Comparison of ENCODE assay signal across 16 cellular contexts in genomic region chr12:71477609-71478008, GRCh38. TPM values are rescaled to one million over a fixed set of nuclear protein-coding genes. Genes with fewer than 3 reads are reported as not detected.
"Had no signal": no experiment of that assay in that cellular context is flagged by ENCODE, and none has a peak within 500 bp of the region (broad histone marks: within the 10 kb centered on the region; RNA-seq: fewer than 3 reads in every experiment).

No MANE protein-coding gene starts in this region.

- H3K9me3 Mint-ChIP-seq: activated T-cell treated with anti-CD3 and anti-CD28 coated beads, Interleukin-2, amount 50 U/mL, for 24 hours had no signal

- H3K4me1 Mint-ChIP-seq: activated CD8-positive, alpha-beta memory T cell treated with anti-CD3 and anti-CD28 coated beads, Interleukin-2, amount 10 ng/mL, durations not matched to agents 7 days and 5 days; naive B cell; stimulated activated memory B cell treated with anti-CD40 and anti-IgM and Interleukin-4, amounts not matched to agents 10 μg/mL and 1 μg/mL and 100 μg/mL, for 72 hours had no signal

- ATAC-seq: activated CD8-positive, alpha-beta memory T cell treated with anti-CD3 and anti-CD28 coated beads, Interleukin-2, amount 10 ng/mL, durations not matched to agents 7 days and 5 days; heart left ventricle; left cardiac atrium; stimulated activated memory B cell treated with anti-CD40 and anti-IgM and Interleukin-4, amounts not matched to agents 10 μg/mL and 1 μg/mL and 100 μg/mL, for 72 hours had no signal

- H3K27ac Mint-ChIP-seq: activated CD4-positive, alpha-beta memory T cell treated with anti-CD3 and anti-CD28 coated beads for 36 hours; activated CD8-positive, alpha-beta memory T cell treated with anti-CD3 and anti-CD28 coated beads, Interleukin-2, amount 10 ng/mL, durations not matched to agents 7 days and 5 days; activated T-cell treated with anti-CD3 and anti-CD28 coated beads, Interleukin-2, amount 50 U/mL, for 24 hours; naive B cell; stimulated activated memory B cell treated with anti-CD40 and anti-IgM and Interleukin-4, amounts not matched to agents 10 μg/mL and 1 μg/mL and 100 μg/mL, for 72 hours had no signal

- H3K36me3 Mint-ChIP-seq: activated CD4-positive, alpha-beta memory T cell treated with anti-CD3 and anti-CD28 coated beads for 36 hours; activated CD8-positive, alpha-beta memory T cell treated with anti-CD3 and anti-CD28 coated beads, Interleukin-2, amount 10 ng/mL, durations not matched to agents 7 days and 5 days; naive B cell; stimulated activated memory B cell treated with anti-CD40 and anti-IgM and Interleukin-4, amounts not matched to agents 10 μg/mL and 1 μg/mL and 100 μg/mL, for 72 hours had no signal

- DNase-seq: activated CD4-positive, alpha-beta memory T cell treated with anti-CD3 and anti-CD28 coated beads for 36 hours; activated CD8-positive, alpha-beta memory T cell treated with anti-CD3 and anti-CD28 coated beads, Interleukin-2, amount 10 ng/mL, durations not matched to agents 7 days and 5 days; activated effector memory CD4-positive, alpha-beta T cell treated with Interleukin-2 at 50 U/mL for 16 hours; activated naive CD4-positive, alpha-beta T cell treated with anti-CD3 and anti-CD28 coated beads, Interleukin-2, amount 50 U/mL, for 16 hours; activated T-cell treated with anti-CD3 and anti-CD28 coated beads, Interleukin-2, amount 50 U/mL, for 24 hours; dermis blood vessel endothelial cell; heart left ventricle; left cardiac atrium; naive B cell; retina; stimulated activated CD4-positive, alpha-beta T cell treated with anti-CD3 and anti-CD28 coated beads, Interleukin-2, amount 100 ng/mL, for 48 hours; T1000; thyroid gland had no signal

- H3K4me3 Mint-ChIP-seq: activated CD4-positive, alpha-beta memory T cell treated with anti-CD3 and anti-CD28 coated beads for 36 hours; activated CD8-positive, alpha-beta memory T cell treated with anti-CD3 and anti-CD28 coated beads, Interleukin-2, amount 10 ng/mL, durations not matched to agents 7 days and 5 days; activated T-cell treated with anti-CD3 and anti-CD28 coated beads, Interleukin-2, amount 50 U/mL, for 24 hours; naive B cell; stimulated activated memory B cell treated with anti-CD40 and anti-IgM and Interleukin-4, amounts not matched to agents 10 μg/mL and 1 μg/mL and 100 μg/mL, for 72 hours had no signal

RNA-seq across cellular contexts. Expression of gene LGR5, which starts 38.0 kb away (rescaled TPM):
- total RNA-seq: activated CD4-positive, alpha-beta memory T cell treated with anti-CD3 and anti-CD28 coated beads for 36 hours; activated CD8-positive, alpha-beta memory T cell treated with anti-CD3 and anti-CD28 coated beads, Interleukin-2, amount 10 ng/mL, durations not matched to agents 7 days and 5 days; bronchial epithelial cell; dermis blood vessel endothelial cell; epithelial cell of proximal tubule had no signal
